14 cellular contexts compared by ENCODE assay signal in the genomic region with DNA sequence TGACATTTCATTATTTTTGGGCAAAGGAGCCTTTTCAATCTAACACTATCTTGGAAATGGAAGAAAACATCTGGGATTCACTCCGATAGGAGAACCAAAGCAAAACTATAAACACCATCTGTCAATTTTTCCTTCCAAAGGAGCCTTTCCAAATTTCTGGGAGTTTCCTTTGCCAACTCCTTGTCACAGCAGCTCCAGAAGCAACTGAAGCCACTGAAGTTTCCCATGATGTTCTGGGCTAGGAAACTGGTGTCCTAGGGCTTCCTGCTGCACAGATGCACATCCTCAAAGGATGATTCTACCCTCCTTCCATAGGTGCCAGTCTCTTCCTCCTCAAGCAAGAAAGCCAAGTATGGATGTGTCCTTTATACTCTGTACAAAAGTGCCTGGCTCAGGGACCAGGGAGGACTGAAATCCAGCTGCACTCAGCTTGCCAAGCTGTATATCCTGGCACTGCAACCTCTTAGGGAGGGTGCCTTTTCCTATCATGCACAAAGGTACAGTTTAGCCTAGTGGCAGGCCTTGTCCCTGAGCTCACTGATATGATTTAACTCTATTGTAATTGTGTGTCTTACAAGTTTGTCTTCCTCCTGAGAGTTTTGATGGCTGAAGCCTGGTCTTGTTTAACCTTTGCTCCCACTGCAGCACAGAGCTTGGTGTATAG. TPM values are rescaled to one million over a fixed set of nuclear protein-coding genes. Genes with fewer than 3 reads are reported as not detected.
DNase-seq lines count a peak whose midpoint lies in the region; ATAC-seq and TF ChIP-seq lines count a peak whose summit lies in the region.
"Had no signal": no experiment of that assay in that cellular context is flagged by ENCODE, and none has a peak within 500 bp of the region (broad histone marks: within the 10 kb centered on the region; RNA-seq: fewer than 3 reads in every experiment).

No MANE protein-coding gene starts in this region.

- H3K27ac Mint-ChIP-seq in nephron progenitor cell = peak overlapping the region; percentile 47
- H3K27ac Mint-ChIP-seq: activated T-helper 1 cell treated with anti-CD3 and anti-CD28 coated beads, Interleukin-12 subunit alpha, Interleukin-12 subunit beta, Interleukin-2, Interleukin-4 antibody, amounts not matched to agents 30 ng/mL and 10 ng/mL and 1 ng/mL, durations not matched to agents 14 hours and 24 hours and 36 hours; stimulated activated naive B cell treated with anti-CD40 and anti-IgM and Interleukin-4, amounts not matched to agents 10 μg/mL and 1 μg/mL and 100 μg/mL, for 72 hours had no signal

- H3K4me1 ChIP-seq in BE2C = peaks cover 6% of the 10 kb centered on the region
- H3K4me1 ChIP-seq in esophagus squamous epithelium = peaks cover 0 to 18% (median 3%) of the 10 kb centered on the region in 3 donors

- peak overlapping the region in 2 of 4 donors; percentile 43 to 45 for H3K27ac ChIP-seq in esophagus squamous epithelium
- H3K27ac ChIP-seq: skin epidermis had no signal

- H3K27me3 Mint-ChIP-seq in nephron progenitor cell (ENCODE audit: low read depth, poor library complexity) = peaks cover 4% of the 10 kb centered on the region

- ATAC-seq in esophagus mucosa = peak; percentile 71
- ATAC-seq in GM21515 (IDR thresholded peaks at IDR 0.05; ENCODE audit: unreplicated experiment) = no peak
- ATAC-seq: stimulated activated naive B cell treated with anti-CD40 and anti-IgM and Interleukin-4, amounts not matched to agents 10 μg/mL and 1 μg/mL and 100 μg/mL, for 72 hours had no signal

- H3K4me1 Mint-ChIP-seq in nephron progenitor cell = no peaks in the 10 kb centered on the region

- H3K36me3 ChIP-seq in BE2C (no peaks in the 10 kb centered on the region), esophagus squamous epithelium (no peaks in the 10 kb centered on the region)

- H3K27me3 ChIP-seq in BE2C = no peaks in the 10 kb centered on the region
- no peaks in the 10 kb centered on the region for H3K27me3 ChIP-seq in esophagus squamous epithelium

- no peak overlapping the region for H3K4me3 Mint-ChIP-seq in nephron progenitor cell
- H3K4me3 Mint-ChIP-seq: activated T-helper 1 cell treated with anti-CD3 and anti-CD28 coated beads, Interleukin-12 subunit alpha, Interleukin-12 subunit beta, Interleukin-2, Interleukin-4 antibody, amounts not matched to agents 30 ng/mL and 10 ng/mL and 1 ng/mL, durations not matched to agents 14 hours and 24 hours and 36 hours; stimulated activated naive B cell treated with anti-CD40 and anti-IgM and Interleukin-4, amounts not matched to agents 10 μg/mL and 1 μg/mL and 100 μg/mL, for 72 hours had no signal

- no peaks in the 10 kb centered on the region for H3K9me3 Mint-ChIP-seq in nephron progenitor cell
- H3K9me3 Mint-ChIP-seq: activated T-helper 1 cell treated with anti-CD3 and anti-CD28 coated beads, Interleukin-12 subunit alpha, Interleukin-12 subunit beta, Interleukin-2, Interleukin-4 antibody, amounts not matched to agents 30 ng/mL and 10 ng/mL and 1 ng/mL, durations not matched to agents 14 hours and 24 hours and 36 hours had no signal

- H3K36me3 Mint-ChIP-seq in nephron progenitor cell (ENCODE audit: low read depth) = no peaks in the 10 kb centered on the region

- TF ChIP-seq POLR2A in esophagus squamous epithelium (IDR thresholded peaks at IDR 0.05) = no peak

- H3K4me3 ChIP-seq in BE2C (ENCODE audit: low read depth, low read length) = no peak overlapping the region
- H3K4me3 ChIP-seq in esophagus squamous epithelium = no peak overlapping the region
- H3K4me3 ChIP-seq: skin epidermis had no signal

- intact Hi-C loops in esophagus squamous epithelium (cut with DNase I) = no loop called here

- WGBS in esophagus squamous epithelium, 2 donors = 60 to 67% methylated on average over 1 of the region's 1 CpG

- TF ChIP-seq CTCF in BE2C (IDR thresholded peaks at IDR 0.05; ENCODE audit: low read depth, low read length) = no peak
- TF ChIP-seq CTCF in nephron progenitor cell (IDR thresholded peaks at IDR 0.05) = no peak
- TF ChIP-seq CTCF in esophagus squamous epithelium (IDR thresholded peaks at IDR 0.05) = peak in 2 of 6 experiments; percentile 13 to 30

- H3K9me3 ChIP-seq in BE2C (no peaks in the 10 kb centered on the region), esophagus squamous epithelium (no peaks in the 10 kb centered on the region)

- DNase-seq in BE2C (peak; percentile 25), NCI-H2171 (lab: John Stamatoyannopoulos, UW) (peak; percentile 15), nephron progenitor cell (no peak), putamen (ENCODE audit: low spot score) (no peak), esophagus squamous epithelium (lab: John Stamatoyannopoulos, UW) (no peak)
- no peak for DNase-seq in activated CD4-positive, CD25-positive, alpha-beta regulatory T cell treated with anti-CD3 and anti-CD28 coated beads, Interleukin-2, amount 50 U/mL, for 72 hours
- DNase-seq: amniotic stem cell; GDM1; NCI-H2081; stimulated activated naive B cell treated with anti-CD40 and anti-IgM and Interleukin-4, amounts not matched to agents 10 μg/mL and 1 μg/mL and 100 μg/mL, for 72 hours had no signal

RNA-seq across cellular contexts. Expression of gene UBAP1, which starts 8.5 kb away (rescaled TPM):
- 40.0 TPM for polyA plus RNA-seq in BE2C (2012; ENCODE audit: insufficient read depth, insufficient read length, low read depth)
- total RNA-seq in esophagus mucosa (63.9 TPM), esophagus squamous epithelium (10 to 100 TPM; 35.8 to 63.4 (median 55.1) TPM)

RNA-seq across cellular contexts. Expression of gene DCAF12, which starts 43.9 kb away (rescaled TPM):
- 21.9 TPM for polyA plus RNA-seq in BE2C (2012; ENCODE audit: insufficient read depth, insufficient read length, low read depth)
- total RNA-seq in esophagus mucosa (39.5 TPM), esophagus squamous epithelium (10 to 100 TPM; 26.5 to 40.9 (median 33.5) TPM)

Comparison
In these comparisons a context has a peak if more than half of its experiments do, and no peak if none do; other contexts are left out.
1. DNase-seq: peak in BE2C (single experiment) and NCI-H2171 (single experiment); none in nephron progenitor cell (single experiment), putamen (single experiment), activated CD4-positive, CD25-positive, alpha-beta regulatory T cell treated with anti-CD3 and anti-CD28 coated beads, Interleukin-2, amount 50 U/mL, for 72 hours (single experiment) and esophagus squamous epithelium (single experiment).